8 cellular contexts compared by ENCODE assay signal in the genomic region with DNA sequence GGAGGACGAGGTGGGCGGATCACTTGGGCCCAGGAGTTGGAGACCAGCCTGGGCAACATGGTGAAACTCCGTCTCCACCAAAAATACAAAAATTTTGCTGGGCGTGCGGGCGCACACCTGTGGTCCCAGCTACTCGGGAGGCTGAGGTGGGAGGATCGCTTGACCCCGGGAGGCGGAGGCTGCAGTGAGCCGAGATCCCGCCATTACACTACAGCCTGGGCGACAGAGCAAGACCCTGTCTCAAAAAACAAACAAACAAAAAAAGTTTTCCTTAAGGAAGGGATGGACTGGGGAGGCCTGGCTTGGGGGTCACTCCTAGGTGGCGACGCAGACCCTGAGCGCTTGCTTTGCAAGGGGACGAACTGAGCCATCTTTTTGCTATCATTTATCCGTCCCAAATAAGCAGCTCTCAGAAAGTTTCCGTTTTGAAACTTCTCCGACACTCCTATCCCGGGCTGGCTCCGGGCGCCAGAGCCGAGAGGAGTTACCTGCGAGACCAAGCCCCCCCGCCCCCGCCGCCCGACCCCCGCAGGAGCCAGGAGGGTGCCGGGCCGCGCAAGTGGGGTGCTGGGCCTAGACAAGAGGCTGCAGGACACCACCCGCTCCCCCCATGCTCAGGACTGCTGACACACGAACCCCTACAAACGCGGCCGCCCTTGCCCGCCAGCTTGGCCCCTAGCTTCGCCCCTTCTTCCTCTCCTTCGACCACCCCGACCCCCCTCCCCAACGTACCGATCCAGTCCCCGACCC. TPM values are rescaled to one million over a fixed set of nuclear protein-coding genes. Genes with fewer than 3 reads are reported as not detected.
DNase-seq lines count a peak whose midpoint lies in the region; ATAC-seq and TF ChIP-seq lines count a peak whose summit lies in the region.

No MANE protein-coding gene starts in this region.

- ATAC-seq in Panc1, result peak; percentile 7; the same call in 1 of the 2 replicates
- no peak for ATAC-seq in natural killer cell treated with Interleukin-12 subunit alpha and Interleukin-12 subunit beta and Interleukin-15 and Interleukin-18, amount 100 ng/mL, for 72 hours

- peak overlapping the region; percentile 97 for H2AFZ ChIP-seq in ACC112 (ENCODE audit: low read length, unreplicated experiment)
- H2AFZ ChIP-seq in neuron (ENCODE audit: low read depth, low read length), result peak overlapping the region; percentile 50

- H3K36me3 ChIP-seq in ACC112 (ENCODE audit: insufficient read depth, low read length) (no peaks in the 10 kb centered on the region), Panc1 (ENCODE audit: control insufficient read depth, insufficient read depth, low read length) (no peaks in the 10 kb centered on the region), neuron (ENCODE audit: insufficient read depth, low read length) (no peaks in the 10 kb centered on the region)

- intact Hi-C loops in Panc1 (cut with micrococcal nuclease; ENCODE audit: unreplicated experiment), result no loop called here

- no peak overlapping the region for H3K27ac ChIP-seq in ACC112 (ENCODE audit: low read depth, low read length)
- H3K27ac ChIP-seq in Panc1 (ENCODE audit: low read length), result no peak overlapping the region

- no peaks in the 10 kb centered on the region for H3K9me3 Mint-ChIP-seq in natural killer cell treated with Interleukin-12 subunit alpha and Interleukin-12 subunit beta and Interleukin-15 and Interleukin-18, amount 100 ng/mL, for 72 hours

- H3K79me2 ChIP-seq in ACC112 (ENCODE audit: control insufficient read depth, insufficient read depth, low read length, unreplicated experiment), result peaks cover 9% of the 10 kb centered on the region

- DNase-seq in Panc1 (ENCODE audit: low read depth, low spot score) (no peak), fibroblast of pulmonary artery (ENCODE audit: low read depth) (peak; percentile 6), putamen (ENCODE audit: low spot score) (no peak), UCSD-AML1 (lab: John Stamatoyannopoulos, UW; ENCODE audit: unreplicated experiment) (no peak), dedifferentiated amniotic fluid mesenchymal stem cell (ENCODE audit: extremely low spot score) (no peak)
- DNase-seq in natural killer cell treated with Interleukin-12 subunit alpha and Interleukin-12 subunit beta and Interleukin-15 and Interleukin-18, amount 100 ng/mL, for 72 hours (ENCODE audit: low spot score), result no peak

- peaks cover 10% of the 10 kb centered on the region for H3K4me1 ChIP-seq in ACC112 (ENCODE audit: control insufficient read depth, insufficient read depth, low read length, unreplicated experiment)
- H3K4me1 ChIP-seq in Panc1 (ENCODE audit: control insufficient read depth, insufficient read depth, low read length), result peaks cover 8% of the 10 kb centered on the region; the same call in 1 of the 2 replicates
- H3K4me1 ChIP-seq in neuron (ENCODE audit: insufficient read depth, low read length), result peaks cover 11% of the 10 kb centered on the region

- H3K27ac Mint-ChIP-seq in natural killer cell treated with Interleukin-12 subunit alpha and Interleukin-12 subunit beta and Interleukin-15 and Interleukin-18, amount 100 ng/mL, for 72 hours, result no peak overlapping the region

- POLR2A ChIA-PET in Panc1 (lab: Charles Lee), result no interaction called here

- no peaks in the 10 kb centered on the region for H3K27me3 ChIP-seq in ACC112 (ENCODE audit: insufficient read depth, low read length)
- peaks cover 2% of the 10 kb centered on the region; the same call in 1 of the 2 replicates for H3K27me3 ChIP-seq in Panc1 (ENCODE audit: control insufficient read depth, insufficient read depth, low read length)
- H3K27me3 ChIP-seq in neuron (ENCODE audit: insufficient read depth, low read length), result peaks cover 24% of the 10 kb centered on the region

- H3K4me1 Mint-ChIP-seq in natural killer cell treated with Interleukin-12 subunit alpha and Interleukin-12 subunit beta and Interleukin-15 and Interleukin-18, amount 100 ng/mL, for 72 hours (ENCODE audit: low read depth in 2 of 2), result no peaks in the 10 kb centered on the region

- H3K36me3 Mint-ChIP-seq in natural killer cell treated with Interleukin-12 subunit alpha and Interleukin-12 subunit beta and Interleukin-15 and Interleukin-18, amount 100 ng/mL, for 72 hours, result no peaks in the 10 kb centered on the region

- no peaks in the 10 kb centered on the region for H3K9me3 ChIP-seq in Panc1 (ENCODE audit: control insufficient read depth, insufficient read depth, low read depth, low read length)
- no peaks in the 10 kb centered on the region for H3K9me3 ChIP-seq in neuron (ENCODE audit: low read length)

- in situ Hi-C loops in Panc1 (cut with HindIII; ENCODE audit: low pct_unique_long_range_greater_than_20kb, low sequenced_read_pairs), result no loop called here

- no peak overlapping the region for H3K4me3 Mint-ChIP-seq in natural killer cell treated with Interleukin-12 subunit alpha and Interleukin-12 subunit beta and Interleukin-15 and Interleukin-18, amount 100 ng/mL, for 72 hours

- TF ChIP-seq CTCF in Panc1 (IDR thresholded peaks at IDR 0.05), result no peak
- no peak for TF ChIP-seq CTCF in fibroblast of pulmonary artery (IDR thresholded peaks at IDR 0.05; ENCODE audit: low read length, missing control alignments)

- CTCF ChIA-PET in Panc1 (lab: Charles Lee), result no interaction called here

- no TSS peak for BruUV-seq in Panc1 (replicated peaks; lab: Mats Ljungman, UMichigan)

- peaks cover 54 to 72% of the 10 kb centered on the region in 2 donors for H3K27me3 Mint-ChIP-seq in natural killer cell treated with Interleukin-12 subunit alpha and Interleukin-12 subunit beta and Interleukin-15 and Interleukin-18, amount 100 ng/mL, for 72 hours

- H3K4me3 ChIP-seq in ACC112 (ENCODE audit: low read depth, low read length), result peak overlapping the region; percentile 84
- peak overlapping the region; percentile 61 to 79 for H3K4me3 ChIP-seq in Panc1 (ENCODE audit: low read depth in 2 of 2, low read length in 2 of 2)
- H3K4me3 ChIP-seq in fibroblast of pulmonary artery (replicated peaks; ENCODE audit: low read depth, low read length), result peak overlapping the region; percentile 70
- H3K4me3 ChIP-seq in neuron (ENCODE audit: low read length), result peak overlapping the region; percentile 28

RNA-seq across cellular contexts. Expression of gene PLA2R1, which starts 0.7 kb away (rescaled TPM):
- 5.7 TPM for total RNA-seq in Panc1 (2021; ENCODE audit: unreplicated experiment)
- 4.8 TPM for polyA plus RNA-seq in Panc1 (2012; ENCODE audit: insufficient read length)
- total RNA-seq in natural killer cell treated with Interleukin-12 subunit alpha and Interleukin-12 subunit beta and Interleukin-15 and Interleukin-18, amount 100 ng/mL, for 72 hours, result not detected

Comparison
In these comparisons a context has a peak if more than half of its experiments do, and no peak if none do; other contexts are left out.
1. H3K4me3 ChIP-seq: peak in every context shown above with its lines; median percentile 84 in ACC112; 70 in Panc1; 70 in fibroblast of pulmonary artery; 28 in neuron.